13 cellular contexts compared by ENCODE assay signal in the genomic region with DNA sequence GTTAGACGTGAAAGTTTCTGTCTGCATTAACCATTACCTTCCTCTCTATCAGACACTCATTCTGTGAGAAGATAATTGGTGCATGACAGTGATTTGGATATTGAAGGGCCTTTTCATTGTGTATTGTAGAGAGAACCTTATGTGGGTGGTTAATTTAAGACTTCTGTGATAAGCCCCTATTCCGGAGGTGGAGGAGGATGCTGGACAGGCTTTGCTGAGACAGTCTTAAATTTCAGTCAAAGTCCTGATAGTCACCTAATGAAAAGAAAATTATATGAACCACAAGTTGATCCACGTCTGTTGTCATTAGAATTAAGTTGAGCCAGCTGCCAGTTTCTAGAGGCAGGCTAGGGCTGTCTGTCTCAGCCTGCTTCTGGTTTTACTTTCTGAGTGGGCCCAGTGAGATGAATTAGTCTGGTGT.
DNase-seq lines count a peak whose midpoint lies in the region; ATAC-seq, FAIRE-seq and TF ChIP-seq lines count a peak whose summit lies in the region.
"Had no signal": no experiment of that assay in that cellular context is flagged by ENCODE, and none has a peak within 500 bp of the region (broad histone marks: within the 10 kb centered on the region; RNA-seq: fewer than 3 reads in every experiment).

No MANE protein-coding gene starts in this region.

- intact Hi-C loops in tibial artery (cut with DNase I; ENCODE audit: low total_unique reads): no loop called here
- intact Hi-C loops in cardiac septum (cut with DNase I): no loop called here

- H3K9me3 ChIP-seq in tibial artery: no peaks in the 10 kb centered on the region

- H3K4me1 ChIP-seq in tibial artery: peaks cover 0 to 36% (median 9%) of the 10 kb centered on the region in 4 donors

- peak overlapping the region in 1 of 2 donors; percentile 44 for H3K27ac ChIP-seq in tibial artery

- peak; percentile 73 for FAIRE-seq in GM18507 (lab: Jason Lieb, UNC)

- no peak overlapping the region for H3K4me3 ChIP-seq in tibial artery

- ATAC-seq in GM19372 (IDR thresholded peaks at IDR 0.05; ENCODE audit: low read depth, unreplicated experiment) (peak; percentile 65), HG02678 (IDR thresholded peaks at IDR 0.05; ENCODE audit: unreplicated experiment) (peak; percentile 82), GM21737 (IDR thresholded peaks at IDR 0.05; ENCODE audit: unreplicated experiment) (no peak)
- ATAC-seq: T-cell had no signal

- H3K27me3 ChIP-seq in tibial artery: no peaks in the 10 kb centered on the region

- DNase-seq in GM18507 (ENCODE audit: extremely low spot score, insufficient read length, low read depth): no peak
- DNase-seq in LHCN-M2 (ENCODE audit: low read depth): peak; percentile 33
- no peak for DNase-seq in tibial artery
- DNase-seq in cardiac septum (ENCODE audit: low spot score): no peak
- DNase-seq in stimulated activated CD4-positive, alpha-beta T cell treated with anti-CD3 and anti-CD28 coated beads, Interleukin-4, amount 100 ng/mL, for 4 hours: no peak
- DNase-seq: activated CD4-positive, CD25-positive, alpha-beta regulatory T cell treated with anti-CD3 and anti-CD28 coated beads, Interleukin-2, amount 50 U/mL, for 72 hours; activated T-cell treated with anti-CD3 and anti-CD28 coated beads, Interleukin-2, amount 50 U/mL, for 1 hour; erythroblast; NCI-H1417; T-cell had no signal

- no peak for TF ChIP-seq CTCF in tibial artery (IDR thresholded peaks at IDR 0.05)

- no peaks in the 10 kb centered on the region for H3K36me3 ChIP-seq in tibial artery
